15 cellular contexts compared by ENCODE assay signal in the genomic region with DNA sequence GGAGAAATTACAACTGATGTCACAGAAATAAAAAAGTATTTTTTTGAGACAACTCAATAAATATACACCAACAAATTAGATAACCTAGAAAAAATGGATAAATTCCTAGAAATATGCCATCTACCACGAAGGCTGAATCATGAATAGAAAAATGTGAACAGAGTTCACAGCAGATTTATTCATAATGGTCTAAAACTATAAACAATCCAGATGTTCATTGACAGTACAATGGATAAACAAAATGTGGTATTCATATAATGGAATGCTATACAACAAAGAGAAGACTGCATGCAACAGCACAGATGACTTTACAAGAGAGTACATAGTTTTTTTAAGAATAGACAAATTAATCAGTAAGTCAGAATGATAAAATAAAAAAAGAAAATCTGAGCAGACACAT. TPM values are rescaled to one million over a fixed set of nuclear protein-coding genes. Genes with fewer than 3 reads are reported as not detected.
DNase-seq lines count a peak whose midpoint lies in the region; ATAC-seq and TF ChIP-seq lines count a peak whose summit lies in the region.
"Had no signal": no experiment of that assay in that cellular context is flagged by ENCODE, and none has a peak within 500 bp of the region (broad histone marks: within the 10 kb centered on the region; RNA-seq: fewer than 3 reads in every experiment).

No MANE protein-coding gene starts in this region.

- peaks cover 13% of the 10 kb centered on the region for H3K79me2 ChIP-seq in fibroblast of lung (ENCODE audit: control insufficient read depth, insufficient read depth, low read length)

- H3K23ac ChIP-seq in mesenchymal stem cell (ENCODE audit: low read length in 2 of 2) = no peak overlapping the region

- no peak for TF ChIP-seq POLR2A in vagina (IDR thresholded peaks at IDR 0.05)

- H3K4ac ChIP-seq in mesenchymal stem cell (ENCODE audit: low read depth in 1 of 2, low read length in 2 of 2) = no peak overlapping the region

- peaks cover 34% of the 10 kb centered on the region for H3K36me3 ChIP-seq in SJSA1
- H3K36me3 ChIP-seq in fibroblast of lung (ENCODE audit: control insufficient read depth, insufficient read depth, low read length) = no peaks in the 10 kb centered on the region
- H3K36me3 ChIP-seq in mesenchymal stem cell (ENCODE audit: control insufficient read depth in 1 of 2, insufficient read depth in 2 of 2, low read depth in 1 of 2, low read length in 2 of 2) = peaks cover 3 to 37% of the 10 kb centered on the region in 2 experiments
- peaks cover 10% of the 10 kb centered on the region for H3K36me3 ChIP-seq in upper lobe of right lung
- H3K36me3 ChIP-seq in vagina = peaks cover 0 to 18% of the 10 kb centered on the region in 2 donors

- H3K4me3 Mint-ChIP-seq in activated naive CD4-positive, alpha-beta T cell treated with anti-CD3 and anti-CD28 coated beads, Interleukin-2, amount 50 U/mL, for 24 hours = no peak overlapping the region
- H3K4me3 Mint-ChIP-seq in activated naive CD4-positive, alpha-beta T cell treated with anti-CD3 and anti-CD28 coated beads, Interleukin-2, amount 10 ng/mL, durations not matched to agents 7 days and 5 days = no peak overlapping the region
- H3K4me3 Mint-ChIP-seq: IgD-negative memory B cell had no signal

- H3K4me3 ChIP-seq in SJSA1 = no peak overlapping the region
- no peak overlapping the region for H3K4me3 ChIP-seq in fibroblast of lung (replicated peaks in 1 of 4; ENCODE audit: control extremely low read depth in 1 of 4, insufficient read depth in 1 of 4, low read depth in 3 of 4, low read length in 4 of 4)
- H3K4me3 ChIP-seq in mesenchymal stem cell (ENCODE audit: insufficient read depth in 1 of 2, low read depth in 1 of 2, low read length in 2 of 2) = no peak overlapping the region
- H3K4me3 ChIP-seq in upper lobe of right lung = no peak overlapping the region
- no peak overlapping the region for H3K4me3 ChIP-seq in vagina

- H3K9me3 ChIP-seq in SJSA1 (replicated peaks) (no peaks in the 10 kb centered on the region), fibroblast of lung (ENCODE audit: control insufficient read depth, insufficient read depth, low read depth, low read length) (no peaks in the 10 kb centered on the region), mesenchymal stem cell (ENCODE audit: control insufficient read depth, low read length) (no peaks in the 10 kb centered on the region), upper lobe of right lung (no peaks in the 10 kb centered on the region), vagina (no peaks in the 10 kb centered on the region)

- no peak overlapping the region for H2AK5ac ChIP-seq in mesenchymal stem cell (ENCODE audit: low read length, severe bottlenecking)

- peak overlapping the region; percentile 47 for H3K27ac Mint-ChIP-seq in activated naive CD4-positive, alpha-beta T cell treated with anti-CD3 and anti-CD28 coated beads, Interleukin-2, amount 50 U/mL, for 24 hours
- no peak overlapping the region for H3K27ac Mint-ChIP-seq in activated naive CD4-positive, alpha-beta T cell treated with anti-CD3 and anti-CD28 coated beads, Interleukin-2, amount 10 ng/mL, durations not matched to agents 7 days and 5 days
- H3K27ac Mint-ChIP-seq: IgD-negative memory B cell had no signal

- H2BK12ac ChIP-seq in mesenchymal stem cell (ENCODE audit: low read length in 2 of 2) = no peak overlapping the region

- no peaks in the 10 kb centered on the region for H3K9me3 Mint-ChIP-seq in activated naive CD4-positive, alpha-beta T cell treated with anti-CD3 and anti-CD28 coated beads, Interleukin-2, amount 50 U/mL, for 24 hours
- H3K9me3 Mint-ChIP-seq in activated naive CD4-positive, alpha-beta T cell treated with anti-CD3 and anti-CD28 coated beads, Interleukin-2, amount 10 ng/mL, durations not matched to agents 7 days and 5 days = no peaks in the 10 kb centered on the region
- H3K9me3 Mint-ChIP-seq: IgD-negative memory B cell had no signal

- H3K27ac ChIP-seq in SJSA1 (peak overlapping the region; percentile 28; the same call in 1 of the 2 replicates), fibroblast of lung (ENCODE audit: insufficient read depth, low read length) (no peak overlapping the region), mesenchymal stem cell (ENCODE audit: low read length, poor library complexity, severe bottlenecking) (no peak overlapping the region), upper lobe of right lung (no peak overlapping the region), vagina (no peak overlapping the region)
- H3K27ac ChIP-seq: 22Rv1 had no signal

- H2BK15ac ChIP-seq in mesenchymal stem cell (ENCODE audit: low read depth, poor library complexity, severe bottlenecking) = no peak overlapping the region

- H3K4me2 ChIP-seq in fibroblast of lung (ENCODE audit: extremely low read depth, insufficient read depth, low read length) = peak overlapping the region; percentile 26
- H3K4me2 ChIP-seq in mesenchymal stem cell (ENCODE audit: low read length, poor library complexity, severe bottlenecking) = no peak overlapping the region

- H2BK5ac ChIP-seq in mesenchymal stem cell (ENCODE audit: low read depth, low read length, poor library complexity, severe bottlenecking) = no peak overlapping the region

- ATAC-seq in GM19452 (IDR thresholded peaks at IDR 0.05; ENCODE audit: unreplicated experiment) (no peak), upper lobe of right lung (no peak)

- no peak overlapping the region for H3K9ac ChIP-seq in fibroblast of lung (ENCODE audit: insufficient read depth, low read length)
- no peak overlapping the region for H3K9ac ChIP-seq in mesenchymal stem cell (ENCODE audit: low read length)

- WGBS in mesenchymal stem cell = no CpG with 5 or more reads among the region's 1 CpG

- no peaks in the 10 kb centered on the region for H3K27me3 Mint-ChIP-seq in activated naive CD4-positive, alpha-beta T cell treated with anti-CD3 and anti-CD28 coated beads, Interleukin-2, amount 50 U/mL, for 24 hours
- no peaks in the 10 kb centered on the region for H3K27me3 Mint-ChIP-seq in activated naive CD4-positive, alpha-beta T cell treated with anti-CD3 and anti-CD28 coated beads, Interleukin-2, amount 10 ng/mL, durations not matched to agents 7 days and 5 days
- H3K27me3 Mint-ChIP-seq: IgD-negative memory B cell had no signal

- H2AFZ ChIP-seq in fibroblast of lung (ENCODE audit: low read length) = no peak overlapping the region
- no peak overlapping the region for H2AFZ ChIP-seq in mesenchymal stem cell (ENCODE audit: low read depth, low read length)

- no peak for DNase-seq in activated naive CD4-positive, alpha-beta T cell treated with anti-CD3 and anti-CD28 coated beads, Interleukin-2, amount 10 ng/mL, durations not matched to agents 7 days and 5 days
- DNase-seq in SJSA1 (ENCODE audit: low read depth in 1 of 2, low spot score in 2 of 2) (peak in 1 of 2 experiments; percentile 50), fibroblast of lung (ENCODE audit: low read depth in 2 of 2) (peak; percentile 37 to 63), mesenchymal stem cell (peak; percentile 33), upper lobe of right lung (no peak), vagina (ENCODE audit: extremely low spot score in 2 of 2) (no peak)
- DNase-seq: AML-193; NCI-H146; NCI-H345; NCI-H526 treated with DMSO at 0.1 percent for 48 hours; NK-92 treated with Interleukin-12 subunit alpha and Interleukin-12 subunit beta, amount 100 ng/mL, for 24 hours had no signal

- TF ChIP-seq CTCF in fibroblast of lung (conservative IDR thresholded peaks at IDR 0.05 in 1 of 2, IDR thresholded peaks at IDR 0.05 in 1 of 2; ENCODE audit: low read depth in 1 of 2, low read length in 2 of 2) = no peak
- TF ChIP-seq CTCF in upper lobe of right lung (IDR thresholded peaks at IDR 0.05) = no peak
- TF ChIP-seq CTCF in vagina (IDR thresholded peaks at IDR 0.05) = no peak

- CTCF ChIA-PET in activated naive CD4-positive, alpha-beta T cell treated with anti-CD3 and anti-CD28 coated beads, Interleukin-2, amount 10 ng/mL, durations not matched to agents 7 days and 5 days (lab: Charles Lee) = no interaction called here

- H3K18ac ChIP-seq in mesenchymal stem cell (ENCODE audit: low read depth in 1 of 2, low read length in 2 of 2) = no peak overlapping the region

- H4K8ac ChIP-seq in mesenchymal stem cell (ENCODE audit: low read length) = no peak overlapping the region

- H3K79me1 ChIP-seq in mesenchymal stem cell (replicated peaks; ENCODE audit: low read length, poor library complexity, severe bottlenecking) = peaks cover 19% of the 10 kb centered on the region

- intact Hi-C loops in upper lobe of right lung (cut with DNase I) = no loop called here
- intact Hi-C loops in vagina (cut with DNase I) = no loop called here

- no peak overlapping the region for H3K14ac ChIP-seq in mesenchymal stem cell (ENCODE audit: low read length in 2 of 2)

- no peak overlapping the region for H2BK120ac ChIP-seq in mesenchymal stem cell (ENCODE audit: low read depth, low read length)

- H3K36me3 Mint-ChIP-seq in activated naive CD4-positive, alpha-beta T cell treated with anti-CD3 and anti-CD28 coated beads, Interleukin-2, amount 50 U/mL, for 24 hours = peaks cover 14% of the 10 kb centered on the region
- peaks cover 5% of the 10 kb centered on the region for H3K36me3 Mint-ChIP-seq in activated naive CD4-positive, alpha-beta T cell treated with anti-CD3 and anti-CD28 coated beads, Interleukin-2, amount 10 ng/mL, durations not matched to agents 7 days and 5 days

- H4K20me1 ChIP-seq in fibroblast of lung (ENCODE audit: control insufficient read depth, extremely low read depth, insufficient read depth, low read length) = no peaks in the 10 kb centered on the region

- H4K91ac ChIP-seq in mesenchymal stem cell (ENCODE audit: low read length) = no peak overlapping the region

- peaks cover 13% of the 10 kb centered on the region for H3K4me1 ChIP-seq in SJSA1 (replicated peaks)
- H3K4me1 ChIP-seq in fibroblast of lung (ENCODE audit: control insufficient read depth, extremely low read depth, insufficient read depth, low read length) = no peaks in the 10 kb centered on the region
- H3K4me1 ChIP-seq in mesenchymal stem cell (ENCODE audit: control insufficient read depth, insufficient read depth, low read depth, low read length) = no peaks in the 10 kb centered on the region
- H3K4me1 ChIP-seq in upper lobe of right lung = no peaks in the 10 kb centered on the region
- no peaks in the 10 kb centered on the region for H3K4me1 ChIP-seq in vagina

- H3K27me3 ChIP-seq in SJSA1 (replicated peaks) = no peaks in the 10 kb centered on the region
- no peaks in the 10 kb centered on the region for H3K27me3 ChIP-seq in fibroblast of lung (ENCODE audit: control insufficient read depth, insufficient read depth, low read length)
- no peaks in the 10 kb centered on the region for H3K27me3 ChIP-seq in mesenchymal stem cell (ENCODE audit: control insufficient read depth in 1 of 2, insufficient read depth in 1 of 2, low read length in 2 of 2)
- H3K27me3 ChIP-seq in upper lobe of right lung = no peaks in the 10 kb centered on the region
- H3K27me3 ChIP-seq in vagina = no peaks in the 10 kb centered on the region

- peaks cover 20% of the 10 kb centered on the region for H3K4me1 Mint-ChIP-seq in activated naive CD4-positive, alpha-beta T cell treated with anti-CD3 and anti-CD28 coated beads, Interleukin-2, amount 50 U/mL, for 24 hours
- H3K4me1 Mint-ChIP-seq in activated naive CD4-positive, alpha-beta T cell treated with anti-CD3 and anti-CD28 coated beads, Interleukin-2, amount 10 ng/mL, durations not matched to agents 7 days and 5 days = no peaks in the 10 kb centered on the region

RNA-seq across cellular contexts. Expression of a gene that starts 55.2 kb away (rescaled TPM):
- total RNA-seq in SJSA1 (2014; rRNA removed; shearing (Covaris generic)) = 22.5 and 53.0 TPM in 2 replicates
- 17.7 and 27.4 TPM in 2 replicates for total RNA-seq in fibroblast of lung
- 25.8 and 26.1 TPM in 2 replicates for polyA plus RNA-seq in fibroblast of lung
- 13.0 and 15.9 TPM in 2 replicates for polyA plus RNA-seq in fibroblast of lung (2012)
- 9.3 and 54.4 TPM in 2 replicates for polyA minus RNA-seq in fibroblast of lung (ENCODE audit: low replicate concordance)
- 10.4 TPM for polyA plus RNA-seq in mesenchymal stem cell (2013, experiment 1 of 2)
- polyA plus RNA-seq in mesenchymal stem cell (2013, experiment 2 of 2) = 11.6 TPM
- total RNA-seq in upper lobe of right lung = 24.2 TPM
- 34.4 TPM for total RNA-seq in vagina

Comparison
In these comparisons a context has a peak if more than half of its experiments do, and no peak if none do; other contexts are left out.
1. DNase-seq: peak in fibroblast of lung (2 of 2) and mesenchymal stem cell (single experiment); none in activated naive CD4-positive, alpha-beta T cell treated with anti-CD3 and anti-CD28 coated beads, Interleukin-2, amount 10 ng/mL, durations not matched to agents 7 days and 5 days (single experiment), upper lobe of right lung (single experiment) and vagina (0 of 2).